8 cellular contexts compared by ENCODE assay signal in the genomic region with DNA sequence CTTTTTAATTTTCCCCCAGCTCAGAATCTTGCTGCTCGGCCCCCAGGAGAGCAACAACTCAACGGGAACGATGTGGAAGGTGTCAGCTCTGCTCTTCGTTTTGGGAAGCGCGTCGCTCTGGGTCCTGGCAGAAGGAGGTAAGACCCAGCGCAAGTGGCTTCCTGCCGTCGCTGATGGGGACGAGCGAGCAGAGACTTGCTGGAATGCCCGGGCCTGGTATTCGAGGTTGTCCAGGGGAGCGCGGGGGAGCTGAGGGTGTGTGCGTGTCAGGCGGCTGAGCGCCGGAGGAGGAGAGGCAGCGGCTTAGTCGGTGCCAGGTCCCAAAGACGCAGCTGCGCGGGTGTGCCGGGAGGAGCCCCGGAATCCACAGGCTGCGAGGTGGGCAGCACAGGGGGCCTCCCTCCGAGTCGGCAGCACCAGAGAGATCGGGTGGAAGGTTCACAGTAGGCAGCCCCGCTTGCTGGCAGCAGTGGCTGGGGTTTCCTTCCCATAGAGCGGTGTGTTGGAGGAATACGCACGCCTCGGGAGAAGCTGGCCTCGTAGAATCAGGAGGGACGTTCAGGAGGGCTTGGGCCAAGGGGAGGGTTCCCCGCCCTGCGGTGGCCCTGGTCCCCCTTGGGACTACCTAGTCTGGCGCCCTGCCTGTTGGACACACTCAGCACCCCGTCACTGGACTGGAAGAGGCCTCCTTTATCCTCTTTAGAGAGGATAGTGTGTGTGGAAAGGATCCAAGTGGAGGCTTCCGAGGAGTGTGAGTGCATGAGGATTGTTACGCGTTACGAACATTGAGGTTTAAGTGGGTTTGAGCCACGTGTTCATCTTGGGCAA. TPM values are rescaled to one million over a fixed set of nuclear protein-coding genes. Genes with fewer than 3 reads are reported as not detected.
DNase-seq lines count a peak whose midpoint lies in the region; ATAC-seq and TF ChIP-seq lines count a peak whose summit lies in the region.

No MANE protein-coding gene starts in this region.

- ATAC-seq in lower lobe of right lung (peak; percentile 81), GM18498 (IDR thresholded peaks at IDR 0.05; ENCODE audit: unreplicated experiment) (no peak)

- H3K36me3 ChIP-seq in ectodermal cell (ENCODE audit: control insufficient read depth, insufficient read depth, low read length): no peaks in the 10 kb centered on the region
- no peaks in the 10 kb centered on the region for H3K36me3 ChIP-seq in lower lobe of right lung
- H3K36me3 ChIP-seq in suprapubic skin: no peaks in the 10 kb centered on the region

- peaks cover 20% of the 10 kb centered on the region for H3K4me1 ChIP-seq in ectodermal cell (ENCODE audit: control insufficient read depth, insufficient read depth, low read length)
- H3K4me1 ChIP-seq in lower lobe of right lung: peaks cover 3% of the 10 kb centered on the region
- H3K4me1 ChIP-seq in suprapubic skin: peaks cover 44% of the 10 kb centered on the region

- no peaks in the 10 kb centered on the region for H3K9me3 ChIP-seq in ectodermal cell (ENCODE audit: control insufficient read depth, low read length)
- no peaks in the 10 kb centered on the region for H3K9me3 ChIP-seq in lower lobe of right lung
- no peaks in the 10 kb centered on the region for H3K9me3 ChIP-seq in suprapubic skin

- no peak for TF ChIP-seq CTCF in lower lobe of right lung (IDR thresholded peaks at IDR 0.05)
- no peak for TF ChIP-seq CTCF in suprapubic skin (IDR thresholded peaks at IDR 0.05)

- intact Hi-C loops in lower lobe of right lung (cut with DNase I): no loop called here

- peak in 1 of 2 donors; percentile 44 for TF ChIP-seq POLR2A in suprapubic skin (IDR thresholded peaks at IDR 0.05)

- H3K4me3 ChIP-seq in ectodermal cell (ENCODE audit: insufficient read depth, low read depth, low read length) (peak overlapping the region; percentile 61), lower lobe of right lung (peak overlapping the region; percentile 54), suprapubic skin (peak overlapping the region; percentile 56)

- DNase-seq in MV-4-11 (lab: John Stamatoyannopoulos, UW) (peak; percentile 3), lower lobe of right lung (peak; percentile 55), suprapubic skin (ENCODE audit: low spot score in 2 of 2) (peak in 1 of 2 donors; percentile 84), GF-D8 (lab: John Stamatoyannopoulos, UW) (no peak), germinal center (ENCODE audit: low spot score) (no peak)
- no peak for DNase-seq in central memory CD4-positive, alpha-beta T cell

- H3K27ac ChIP-seq in ectodermal cell (ENCODE audit: insufficient read depth, low read depth, low read length, poor library complexity, severe bottlenecking) (peak overlapping the region; percentile 60), lower lobe of right lung (peak overlapping the region; percentile 81), suprapubic skin (peak overlapping the region; percentile 94)

- TF ChIP-seq EP300 in suprapubic skin (IDR thresholded peaks at IDR 0.05): no peak

- peaks cover 48% of the 10 kb centered on the region for H3K27me3 ChIP-seq in ectodermal cell (ENCODE audit: control insufficient read depth, insufficient read depth, low read length, poor library complexity, severe bottlenecking)
- peaks cover 27% of the 10 kb centered on the region for H3K27me3 ChIP-seq in lower lobe of right lung (ENCODE audit: low read depth)
- H3K27me3 ChIP-seq in suprapubic skin: peaks cover 34% of the 10 kb centered on the region

- 2% methylated on average over 47 of the region's 47 CpGs for WGBS in ectodermal cell, 2 experiments
- 4% methylated on average over 30 of the region's 47 CpGs for WGBS in suprapubic skin

RNA-seq across cellular contexts. Expression of a gene that starts 0.5 kb away (rescaled TPM):
- 25.4 TPM for polyA plus RNA-seq in ectodermal cell (2013, experiment 1 of 4)
- 19.3 TPM for polyA plus RNA-seq in ectodermal cell (2013, experiment 2 of 4)
- 25.2 TPM for polyA plus RNA-seq in ectodermal cell (2013, experiment 3 of 4)
- polyA plus RNA-seq in ectodermal cell (2013, experiment 4 of 4): 24.2 TPM
- total RNA-seq in lower lobe of right lung (33.3 TPM), suprapubic skin (10 to 100 TPM; 21.4 to 46.6 (median 29.1) TPM)

Comparison
In these comparisons a context has a peak if more than half of its experiments do, and no peak if none do; other contexts are left out.
1. DNase-seq: peak in MV-4-11 (single experiment) and lower lobe of right lung (single experiment); none in central memory CD4-positive, alpha-beta T cell (single experiment), GF-D8 (single experiment) and germinal center (single experiment).
2. Peak in every context shown above with its lines, with median percentiles within 50 percentile points of each other: H3K27ac ChIP-seq and H3K4me3 ChIP-seq.